7 cellular contexts compared by ENCODE assay signal in genomic region chr12:565161-565560, GRCh38.
"Had no signal": no experiment of that assay in that cellular context is flagged by ENCODE, and none has a peak within 500 bp of the region (broad histone marks: within the 10 kb centered on the region; RNA-seq: fewer than 3 reads in every experiment).

No MANE protein-coding gene starts in this region.

- H3K9me3 Mint-ChIP-seq: naive B cell; stimulated activated naive CD8-positive, alpha-beta T cell treated with anti-CD3 and anti-CD28 coated beads, Interleukin-15, amount 100 ng/mL, for 72 hours had no signal

- H3K27me3 Mint-ChIP-seq: stimulated activated naive CD8-positive, alpha-beta T cell treated with anti-CD3 and anti-CD28 coated beads, Interleukin-15, amount 100 ng/mL, for 72 hours had no signal

- H3K27me3 ChIP-seq: heart left ventricle had no signal

- ATAC-seq: heart left ventricle; stimulated activated naive CD8-positive, alpha-beta T cell treated with anti-CD3 and anti-CD28 coated beads, Interleukin-15, amount 100 ng/mL, for 72 hours had no signal

- H3K4me3 Mint-ChIP-seq: naive B cell had no signal

- DNase-seq: activated CD4-positive, CD25-positive, alpha-beta regulatory T cell treated with anti-CD3 and anti-CD28 coated beads, Interleukin-2, amount 50 U/mL, for 72 hours; foreskin melanocyte; naive B cell; stimulated activated CD4-positive, alpha-beta T cell treated with anti-CD3 and anti-CD28 coated beads, Interleukin-2, amount 100 ng/mL, for 48 hours; stimulated activated naive CD8-positive, alpha-beta T cell treated with anti-CD3 and anti-CD28 coated beads, Interleukin-15, amount 100 ng/mL, for 72 hours; T-helper 9 cell had no signal

- H3K27ac Mint-ChIP-seq: stimulated activated naive CD8-positive, alpha-beta T cell treated with anti-CD3 and anti-CD28 coated beads, Interleukin-15, amount 100 ng/mL, for 72 hours had no signal

- H3K9me3 ChIP-seq: heart left ventricle had no signal

- H3K4me3 ChIP-seq: heart left ventricle had no signal

- H3K36me3 Mint-ChIP-seq: naive B cell had no signal
